8 cellular contexts compared by ENCODE assay signal in genomic region chr13:111177081-111177711, GRCh38.
DNase-seq lines count a peak whose midpoint lies in the region; ATAC-seq, FAIRE-seq and TF ChIP-seq lines count a peak whose summit lies in the region.

No MANE protein-coding gene starts in this region.

- in situ Hi-C loops in mammary epithelial cell (cut with MboI; ENCODE audit: low sequenced_read_pairs in 2 of 2): no loop called here

- TF ChIP-seq CTCF in mammary epithelial cell (conservative IDR thresholded peaks at IDR 0.05 in 1 of 2, IDR thresholded peaks at IDR 0.05 in 1 of 2; ENCODE audit: extremely low read depth in 1 of 2, insufficient read depth in 1 of 2, low read depth in 1 of 2, low read length in 2 of 2) (no peak), lower lobe of right lung (IDR thresholded peaks at IDR 0.05) (no peak), thyroid gland (IDR thresholded peaks at IDR 0.05) (no peak)

- no TSS peak for BruUV-seq in mammary epithelial cell (replicated peaks; lab: Mats Ljungman, UMichigan)

- no peak overlapping the region for H3K4me3 ChIP-seq in mammary epithelial cell (replicated peaks in 1 of 3; ENCODE audit: insufficient read depth in 1 of 3, low read depth in 2 of 3, low read length in 3 of 3)
- no peak overlapping the region for H3K4me3 ChIP-seq in lower lobe of right lung
- H3K4me3 ChIP-seq in thyroid gland (replicated peaks in 1 of 3): no peak overlapping the region

- H3K27ac ChIP-seq in mammary epithelial cell (ENCODE audit: insufficient read depth, low read depth, low read length): peak overlapping the region; percentile 45
- peak overlapping the region; percentile 74 for H3K27ac ChIP-seq in lower lobe of right lung
- peak overlapping the region; percentile 54 to 74 (median 59) for H3K27ac ChIP-seq in thyroid gland

- H3K27me3 ChIP-seq in mammary epithelial cell (ENCODE audit: insufficient read depth, low read length): no peaks in the 10 kb centered on the region
- no peaks in the 10 kb centered on the region for H3K27me3 ChIP-seq in lower lobe of right lung (ENCODE audit: low read depth)
- no peaks in the 10 kb centered on the region for H3K27me3 ChIP-seq in thyroid gland

- 46% methylated on average over 12 of the region's 14 CpGs for WGBS in mammary epithelial cell (ENCODE audit: low coverage, missing lambda C conversion rate)
- WGBS in thyroid gland, 2 donors: 63 to 75% methylated on average over 13 to 14 of the region's 14 CpGs

- CTCF ChIA-PET in mammary epithelial cell (lab: Charles Lee; ENCODE audit: low non-redundant PET): no interaction called here

- no peaks in the 10 kb centered on the region for H3K9me3 ChIP-seq in mammary epithelial cell (replicated peaks; ENCODE audit: insufficient read depth, low read length)
- H3K9me3 ChIP-seq in lower lobe of right lung: no peaks in the 10 kb centered on the region
- H3K9me3 ChIP-seq in thyroid gland: no peaks in the 10 kb centered on the region

- H4K20me1 ChIP-seq in mammary epithelial cell (ENCODE audit: insufficient read depth, low read length): peaks cover 2% of the 10 kb centered on the region

- H3K4me1 ChIP-seq in mammary epithelial cell (ENCODE audit: insufficient read depth, low read length) (peaks cover 12% of the 10 kb centered on the region), lower lobe of right lung (peaks cover 29% of the 10 kb centered on the region), thyroid gland (peaks cover 18 to 21% of the 10 kb centered on the region in 2 donors)

- TF ChIP-seq POLR2A in thyroid gland (IDR thresholded peaks at IDR 0.05) (no peak), GM12892 (IDR thresholded peaks at IDR 0.05; ENCODE audit: low read depth, low read length) (no peak)

- dilution Hi-C loops in mammary epithelial cell (cut with HindIII; ENCODE audit: low sequenced_read_pairs): no loop called here

- FAIRE-seq in GM12892 (lab: Jason Lieb, UNC): no peak

- no peak overlapping the region for H3K4me2 ChIP-seq in mammary epithelial cell (ENCODE audit: insufficient read depth, low read depth, low read length)

- H3K9ac ChIP-seq in mammary epithelial cell (ENCODE audit: insufficient read depth, low read length): no peak overlapping the region

- H3K36me3 ChIP-seq in mammary epithelial cell (ENCODE audit: insufficient read depth, low read length) (peaks cover 2% of the 10 kb centered on the region), lower lobe of right lung (peaks cover 6% of the 10 kb centered on the region), thyroid gland (no peaks in the 10 kb centered on the region)

- intact Hi-C loops in mammary epithelial cell (cut with micrococcal nuclease): no loop called here
- intact Hi-C loops in lower lobe of right lung (cut with DNase I): no loop called here
- intact Hi-C loops in thyroid gland (cut with DNase I): no loop called here

- ATAC-seq in GM21528 (IDR thresholded peaks at IDR 0.05; ENCODE audit: low FRiP score, unreplicated experiment) (peak; percentile 57), lower lobe of right lung (peak; percentile 60 to 70)

- peak; percentile 82 for DNase-seq in Ammon's horn (ENCODE audit: low spot score)
- peak; percentile 72 for DNase-seq in mammary epithelial cell
- DNase-seq in lower lobe of right lung: peak; percentile 56
- DNase-seq in thyroid gland: peak; percentile 17 to 33
- DNase-seq in NCI-H2107 treated with DMSO at 0.1 percent for 48 hours (lab: John Stamatoyannopoulos, UW; ENCODE audit: unreplicated experiment): no peak
- DNase-seq in GM12892 (ENCODE audit: insufficient read length): no peak

- H3K79me2 ChIP-seq in mammary epithelial cell (ENCODE audit: insufficient read depth, low read length): peaks cover 96% of the 10 kb centered on the region

- H2AFZ ChIP-seq in mammary epithelial cell (ENCODE audit: low read depth, low read length): no peak overlapping the region

TF ChIP-seq in PFSK-1, 5 proteins besides CTCF, POLR2A, EP300 and RAD21:
- TF ChIP-seq SIN3A (IDR thresholded peaks at IDR 0.05; ENCODE audit: borderline replicate concordance, insufficient read depth, low read length) (peak; percentile 54; the same call in 1 of the 2 replicates), POLR2AphosphoS5 (IDR thresholded peaks at IDR 0.05; ENCODE audit: low read depth, low read length) (no peak), FOXP2 (optimal IDR thresholded peaks at IDR 0.05; ENCODE audit: borderline replicate concordance, extremely low read depth, extremely low read length, insufficient read depth) (peak; percentile 75), REST (IDR thresholded peaks at IDR 0.05; ENCODE audit: insufficient read depth in 1 of 2, low read depth in 2 of 2, low read length in 2 of 2) (no peak), TAF1 (IDR thresholded peaks at IDR 0.05; ENCODE audit: borderline replicate concordance, insufficient read depth, low read length) (no peak)

Comparison
In these comparisons a context has a peak if more than half of its experiments do, and no peak if none do; other contexts are left out.
1. DNase-seq: peak in Ammon's horn (single experiment), mammary epithelial cell (single experiment), lower lobe of right lung (single experiment) and thyroid gland (2 of 2); none in NCI-H2107 treated with DMSO at 0.1 percent for 48 hours (single experiment) and GM12892 (single experiment).
2. Peak in every context shown above with its lines, with median percentiles within 50 percentile points of each other: H3K27ac ChIP-seq.